Comparison of ENCODE assay signal across 8 cellular contexts in the genomic region with DNA sequence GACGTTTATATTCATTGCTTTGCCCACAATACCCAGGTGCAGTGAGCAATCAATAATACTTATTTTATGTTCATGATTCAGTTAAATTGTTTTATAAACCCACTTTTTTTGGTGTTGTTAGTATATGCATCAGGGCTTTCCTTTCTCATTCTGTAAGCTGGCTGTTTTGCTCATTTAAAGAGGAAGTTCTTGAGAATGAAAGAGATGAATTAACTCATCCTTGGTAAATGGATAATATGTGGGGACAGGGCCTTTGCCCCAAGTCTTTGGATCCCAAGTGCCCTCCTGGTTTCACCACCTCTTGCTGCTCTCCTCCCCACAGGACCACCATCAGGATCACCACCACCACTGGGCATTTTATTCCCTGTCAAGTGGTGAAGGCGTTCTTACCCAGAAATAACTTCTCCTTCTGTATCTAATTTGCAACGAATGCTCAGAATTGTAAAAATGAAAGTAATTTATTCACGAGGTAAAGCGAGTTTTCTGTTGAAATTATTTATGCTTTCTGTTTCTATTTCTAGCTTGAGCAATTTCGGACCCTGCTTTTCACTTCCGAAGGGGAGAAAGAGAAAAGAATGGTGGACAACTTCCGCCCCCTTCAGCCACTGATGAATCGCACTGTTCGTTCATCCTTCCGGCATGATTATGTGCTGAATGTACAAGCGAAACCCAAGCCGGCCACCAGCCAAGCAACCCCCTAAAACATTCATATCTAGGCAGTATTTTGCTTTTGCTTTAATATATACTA. TPM values are rescaled to one million over a fixed set of nuclear protein-coding genes. Genes with fewer than 3 reads are reported as not detected.
DNase-seq lines count a peak whose midpoint lies in the region; ATAC-seq and TF ChIP-seq lines count a peak whose summit lies in the region.

No MANE protein-coding gene starts in this region.

- no peak for TF ChIP-seq CTCF in HL-60 (IDR thresholded peaks at IDR 0.05; ENCODE audit: insufficient read depth, low read length)
- no peak for TF ChIP-seq CTCF in dorsolateral prefrontal cortex (IDR thresholded peaks at IDR 0.05 in 54 of 56, conservative IDR thresholded peaks at IDR 0.05 in 2 of 56; ENCODE audit: low read depth in 1 of 56, partially characterized antibody in 56 of 56)

- H3K27ac ChIP-seq in HL-60 (replicated peaks) (peak overlapping the region; percentile 49), dorsolateral prefrontal cortex (no peak overlapping the region)

- peak; percentile 19 for TF ChIP-seq POLR2A in GM18505 (IDR thresholded peaks at IDR 0.05; ENCODE audit: borderline replicate concordance, extremely low read depth, insufficient read depth, insufficient read length)

- intact Hi-C loops in dorsolateral prefrontal cortex (cut with DNase I) = no loop called here

- ATAC-seq in GM18505 (IDR thresholded peaks at IDR 0.05; ENCODE audit: unreplicated experiment) (peak; percentile 68), GM21526 (IDR thresholded peaks at IDR 0.05; ENCODE audit: low FRiP score, unreplicated experiment) (peak; percentile 84)

- DNase-seq in HL-60 (ENCODE audit: low read depth in 1 of 2, low spot score in 1 of 2) (no peak), fibroblast of gingiva (ENCODE audit: low read depth) (peak; percentile 1), middle frontal gyrus (ENCODE audit: extremely low spot score, low spot score) (no peak), NCI-H187 (lab: John Stamatoyannopoulos, UW) (no peak), COR-L47 (lab: John Stamatoyannopoulos, UW) (no peak), dorsolateral prefrontal cortex (no peak)

- H3K27me3 ChIP-seq in HL-60 (ENCODE audit: insufficient read depth, poor library complexity, severe bottlenecking) (no peaks in the 10 kb centered on the region), dorsolateral prefrontal cortex (no peaks in the 10 kb centered on the region)

- no peak overlapping the region; the same call in 1 of the 2 replicates for H3K4me3 ChIP-seq in HL-60 (replicated peaks; ENCODE audit: insufficient read depth, low read length)
- no peak overlapping the region for H3K4me3 ChIP-seq in dorsolateral prefrontal cortex

RNA-seq across cellular contexts. Expression of a gene that starts 8.1 kb away (rescaled TPM):
- 10 to 100 TPM in 118 of 120 experiments, 1 to 10 TPM in 2; 8.9 to 29.9 (median 17.8) TPM for total RNA-seq in dorsolateral prefrontal cortex

RNA-seq across cellular contexts. Expression of a gene that starts 44.1 kb away (rescaled TPM):
- total RNA-seq in dorsolateral prefrontal cortex = 10 to 100 TPM; 11.1 to 38.3 (median 21.2) TPM
